ENCODE assay signal across 24 cellular contexts in genomic region chr12:29574500-29574899, GRCh38.
DNase-seq lines count a peak whose midpoint lies in the region; ATAC-seq and TF ChIP-seq lines count a peak whose summit lies in the region.
"Had no signal": no experiment of that assay in that cellular context is flagged by ENCODE, and none has a peak within 500 bp of the region (broad histone marks: within the 10 kb centered on the region; RNA-seq: fewer than 3 reads in every experiment).

No MANE protein-coding gene starts in this region.

- no peak overlapping the region for H3K4me3 ChIP-seq in spleen
- H3K4me3 ChIP-seq: PC-9 had no signal

- H3K27ac ChIP-seq in spleen: peak overlapping the region in 7 of 8 donors; percentile 35 to 83 (median 50)
- H3K27ac ChIP-seq: C4-2B, HL-60, KMS-11, PC-9 had no signal

- H3K9me3 ChIP-seq in spleen: no peaks in the 10 kb centered on the region
- H3K9me3 ChIP-seq: SK-N-SH had no signal

- DNase-seq in SIG-M5 treated with dmso at 0.1 percent for 504 hours (lab: John Stamatoyannopoulos, UW; ENCODE audit: unreplicated experiment): peak; percentile 21
- DNase-seq in SIG-M5 (lab: John Stamatoyannopoulos, UW): no peak
- peak; percentile 26 for DNase-seq in NOMO-1 treated with DMSO at 0.1 percent for 48 hours (lab: John Stamatoyannopoulos, UW; ENCODE audit: unreplicated experiment)
- peak in 1 of 2 donors; percentile 28 for DNase-seq in left colon
- DNase-seq in spleen: no peak
- no peak for DNase-seq in NCI-H2171 (lab: John Stamatoyannopoulos, UW)
- DNase-seq: CD8-positive, alpha-beta memory T cell; EL; GF-D8; H7; NCI-H1694; NCI-H2081; NCI-H2171 treated with DMSO at 0.1 percent for 48 hours; NCI-H524 treated with DMSO at 0.1 percent for 48 hours; NCI-H82; PC-9; RPMI8226; SHP77; SK-N-SH had no signal

- H3K36me3 ChIP-seq in spleen: peaks cover 0 to 26% (median 2%) of the 10 kb centered on the region in 6 donors

- no peaks in the 10 kb centered on the region for H3K27me3 ChIP-seq in spleen (replicated peaks in 1 of 7)

- intact Hi-C loops in left colon (cut with DNase I, micrococcal nuclease): no loop called here
- intact Hi-C loops in spleen (cut with DNase I; ENCODE audit: low total_unique reads): no loop called here

- peaks cover 12 to 64% (median 26%) of the 10 kb centered on the region in 6 donors for H3K4me1 ChIP-seq in spleen

- TF ChIP-seq CTCF in spleen (IDR thresholded peaks at IDR 0.05 in 8 of 11, conservative IDR thresholded peaks at IDR 0.05 in 3 of 11): no peak

- TF ChIP-seq POLR2A in spleen (IDR thresholded peaks at IDR 0.05): no peak

- peak; percentile 97 for ATAC-seq in left colon
- no peak for ATAC-seq in GM19397 (IDR thresholded peaks at IDR 0.05; ENCODE audit: unreplicated experiment)
- no peak for ATAC-seq in GM18502 (IDR thresholded peaks at IDR 0.05; ENCODE audit: poor library complexity, unreplicated experiment)

- 42 to 70% (median 59%) methylated on average over 4 of the region's 4 CpGs for WGBS in spleen, 5 donors

Comparison
In these comparisons a context has a peak if more than half of its experiments do, and no peak if none do; other contexts are left out.
1. DNase-seq: peak in SIG-M5 treated with dmso at 0.1 percent for 504 hours (single experiment) and NOMO-1 treated with DMSO at 0.1 percent for 48 hours (single experiment); none in SIG-M5 (single experiment), spleen (single experiment) and NCI-H2171 (single experiment).